9 cellular contexts compared by ENCODE assay signal in the genomic region with DNA sequence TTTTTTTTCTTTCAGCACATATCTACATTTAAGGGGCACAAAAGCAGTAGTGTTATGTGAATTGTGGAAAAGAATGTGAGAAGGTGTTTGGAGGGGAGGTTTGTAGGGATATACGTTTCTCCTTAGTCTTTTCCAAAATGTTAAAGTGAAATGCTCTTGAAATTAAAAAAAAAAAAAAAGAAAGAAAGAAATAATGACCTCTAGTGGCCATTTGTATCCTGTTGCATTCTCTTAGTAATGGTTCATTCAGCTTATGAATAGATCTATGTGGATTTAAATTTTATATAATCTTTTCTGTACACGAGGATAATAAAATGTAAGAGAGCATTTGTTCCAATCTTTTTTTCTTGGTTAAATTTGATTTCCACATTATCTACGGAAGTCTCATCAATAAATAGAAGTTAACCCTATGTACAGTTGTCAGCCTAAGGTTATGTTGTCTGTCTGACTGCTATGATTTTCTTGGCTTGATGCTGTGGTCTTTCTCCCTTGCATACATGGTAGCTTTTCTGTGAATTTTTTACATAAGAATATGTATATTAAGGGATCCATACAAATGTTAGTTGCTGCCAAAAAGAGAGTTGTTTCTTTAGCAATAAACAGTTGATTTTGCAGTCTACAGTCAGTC. TPM values are rescaled to one million over a fixed set of nuclear protein-coding genes. Genes with fewer than 3 reads are reported as not detected.
DNase-seq lines count a peak whose midpoint lies in the region; ATAC-seq and TF ChIP-seq lines count a peak whose summit lies in the region.
"Had no signal": no experiment of that assay in that cellular context is flagged by ENCODE, and none has a peak within 500 bp of the region (broad histone marks: within the 10 kb centered on the region; RNA-seq: fewer than 3 reads in every experiment).

No MANE protein-coding gene starts in this region.

- DNase-seq in DMS53 (lab: John Stamatoyannopoulos, UW) (peak; percentile 27), NAMALWA (ENCODE audit: low spot score) (peak; percentile 43), MCF 10A (ENCODE audit: unreplicated experiment) (peak; percentile 36), memory B cell (ENCODE audit: low spot score in 2 of 2) (no peak)
- DNase-seq in activated naive CD4-positive, alpha-beta T cell (lab: John Stamatoyannopoulos, UW) = no peak

- H3K9me3 Mint-ChIP-seq in MCF 10A (ENCODE audit: unreplicated experiment) (no peaks in the 10 kb centered on the region), memory B cell (peaks cover 2% of the 10 kb centered on the region)

- ATAC-seq in memory B cell (ENCODE audit: low read depth) (peak; percentile 41), GM18858 (IDR thresholded peaks at IDR 0.05; ENCODE audit: unreplicated experiment) (no peak), GM21367 (IDR thresholded peaks at IDR 0.05; ENCODE audit: unreplicated experiment) (no peak), GM18511 (IDR thresholded peaks at IDR 0.05; ENCODE audit: unreplicated experiment) (no peak)

- H3K36me3 Mint-ChIP-seq in MCF 10A (ENCODE audit: insufficient read depth, unreplicated experiment) (no peaks in the 10 kb centered on the region), memory B cell (no peaks in the 10 kb centered on the region)

- no TSS peak for BruUV-seq in MCF 10A (replicated peaks; lab: Mats Ljungman, UMichigan)

- POLR2A ChIA-PET in MCF 10A (lab: Yijun Ruan, JAX) = interaction anchor here (0.7 to 4.8 kb wide), 13 partner anchors 7 to 1061 kb away, joined by 3 to 34 read pairs (median 6); a partner anchor contains a TSS

- no peaks in the 10 kb centered on the region for H3K27me3 Mint-ChIP-seq in MCF 10A (ENCODE audit: insufficient read depth, unreplicated experiment)
- H3K27me3 Mint-ChIP-seq in memory B cell = peaks cover 4% of the 10 kb centered on the region

- H3K27ac Mint-ChIP-seq in MCF 10A (ENCODE audit: low read depth, unreplicated experiment) = no peak overlapping the region
- no peak overlapping the region for H3K27ac Mint-ChIP-seq in memory B cell

- H3K4me1 Mint-ChIP-seq in MCF 10A (ENCODE audit: insufficient read depth, unreplicated experiment) (peaks cover 8% of the 10 kb centered on the region), memory B cell (peaks cover 9% of the 10 kb centered on the region)

- CTCF ChIA-PET in MCF 10A (lab: Yijun Ruan, JAX) = interaction anchor here (0.6 to 6.0 kb wide), 32 partner anchors 9 to 1052 kb away, joined by 3 to 65 read pairs (median 5); a partner anchor contains a TSS

- peak; percentile 52 for TF ChIP-seq CTCF in MCF 10A (IDR thresholded peaks at IDR 0.05; ENCODE audit: unreplicated experiment)

- intact Hi-C loops in MCF 10A (cut with micrococcal nuclease) = loop anchor here (1.0 kb wide), 2 partner anchors 37 to 100 kb away; no protein-coding TSS in a partner anchor

- no peak overlapping the region for H3K4me3 Mint-ChIP-seq in MCF 10A (ENCODE audit: unreplicated experiment)
- H3K4me3 Mint-ChIP-seq in memory B cell = no peak overlapping the region

RNA-seq across cellular contexts. Expression of a gene that starts 1.7 kb away (rescaled TPM):
- total RNA-seq in MCF 10A (2022) = not detected in 2 replicates

RNA-seq across cellular contexts. Expression of a gene that starts 11.1 kb away (rescaled TPM):
- total RNA-seq in MCF 10A (2022) = 41.9 and 51.8 TPM in 2 replicates
- total RNA-seq: left cardiac atrium had no signal

RNA-seq across cellular contexts. Expression of a gene that starts 49.3 kb away (rescaled TPM):
- not detected in 2 replicates for total RNA-seq in MCF 10A (2022)

RNA-seq across cellular contexts. Expression of a gene that starts 56.9 kb away (rescaled TPM):
- total RNA-seq in MCF 10A (2022) = not detected in 2 replicates

Comparison
In these comparisons a context has a peak if more than half of its experiments do, and no peak if none do; other contexts are left out.
1. DNase-seq: peak in DMS53 (single experiment), NAMALWA (single experiment) and MCF 10A (single experiment); none in memory B cell (0 of 2) and activated naive CD4-positive, alpha-beta T cell (0 of 4).